8 cellular contexts compared by ENCODE assay signal in genomic region chr9:71806916-71807315, GRCh38. TPM values are rescaled to one million over a fixed set of nuclear protein-coding genes. Genes with fewer than 3 reads are reported as not detected.
A peak's percentile ranks its signal among the peaks of the same experiment; 100 is the strongest.
DNase-seq lines count a peak whose midpoint lies in the region; ATAC-seq and TF ChIP-seq lines count a peak whose summit lies in the region.

No MANE protein-coding gene starts in this region.

- ATAC-seq in GM21390 (IDR thresholded peaks at IDR 0.05; ENCODE audit: unreplicated experiment): peak; percentile 97
- ATAC-seq in esophagus mucosa: peak; percentile 96
- ATAC-seq in natural killer cell treated with Interleukin-12 subunit alpha and Interleukin-12 subunit beta and Interleukin-15 and Interleukin-18, amount 100 ng/mL, for 72 hours: peak; percentile 88 to 89

- TF ChIP-seq POLR2A in transverse colon (IDR thresholded peaks at IDR 0.05): no peak

- H3K36me3 Mint-ChIP-seq in natural killer cell treated with Interleukin-12 subunit alpha and Interleukin-12 subunit beta and Interleukin-15 and Interleukin-18, amount 100 ng/mL, for 72 hours: no peaks in the 10 kb centered on the region

- H3K36me3 ChIP-seq in transverse colon: no peaks in the 10 kb centered on the region

- H3K9me3 ChIP-seq in transverse colon: no peaks in the 10 kb centered on the region

- intact Hi-C loops in transverse colon (cut with DNase I; ENCODE audit: low total_unique reads): loop anchor here (5.0 kb wide), 1 partner anchor 220 kb away; no protein-coding TSS in a partner anchor

- H3K27me3 ChIP-seq in HL-60 (ENCODE audit: insufficient read depth, poor library complexity, severe bottlenecking) (no peaks in the 10 kb centered on the region), transverse colon (no peaks in the 10 kb centered on the region)

- no peak overlapping the region for H3K27ac ChIP-seq in HL-60 (replicated peaks)
- H3K27ac ChIP-seq in transverse colon: no peak overlapping the region

- no peak overlapping the region for H3K4me3 Mint-ChIP-seq in natural killer cell treated with Interleukin-12 subunit alpha and Interleukin-12 subunit beta and Interleukin-15 and Interleukin-18, amount 100 ng/mL, for 72 hours

- H3K9me3 Mint-ChIP-seq in natural killer cell treated with Interleukin-12 subunit alpha and Interleukin-12 subunit beta and Interleukin-15 and Interleukin-18, amount 100 ng/mL, for 72 hours: no peaks in the 10 kb centered on the region

- no peak for TF ChIP-seq EP300 in transverse colon (IDR thresholded peaks at IDR 0.05; ENCODE audit: low read depth)

- H3K4me1 Mint-ChIP-seq in natural killer cell treated with Interleukin-12 subunit alpha and Interleukin-12 subunit beta and Interleukin-15 and Interleukin-18, amount 100 ng/mL, for 72 hours (ENCODE audit: low read depth in 2 of 2): peaks cover 4% of the 10 kb centered on the region in 2 donors

- no peak overlapping the region for H3K27ac Mint-ChIP-seq in natural killer cell treated with Interleukin-12 subunit alpha and Interleukin-12 subunit beta and Interleukin-15 and Interleukin-18, amount 100 ng/mL, for 72 hours

- 14% methylated on average over 1 of the region's 1 CpG; no CpG with 5 or more reads in 1 of the 2 donors for WGBS in transverse colon (ENCODE audit: low coverage in 1 of 2), 2 donors

- H3K27me3 Mint-ChIP-seq in natural killer cell treated with Interleukin-12 subunit alpha and Interleukin-12 subunit beta and Interleukin-15 and Interleukin-18, amount 100 ng/mL, for 72 hours: no peaks in the 10 kb centered on the region

- H3K4me1 ChIP-seq in transverse colon: no peaks in the 10 kb centered on the region

- H3K4me3 ChIP-seq in HL-60 (replicated peaks; ENCODE audit: insufficient read depth, low read length) (no peak overlapping the region), transverse colon (no peak overlapping the region)

- in situ Hi-C loops in transverse colon (cut with MboI; ENCODE audit: low pct_ligation_motif_present in 1 of 4, low pct_unique_long_range_greater_than_20kb in 1 of 4, low sequenced_read_pairs in 3 of 4): loop anchor here (10.0 to 25.0 kb wide), 6 partner anchors 180 to 780 kb away; no protein-coding TSS in a partner anchor

- TF ChIP-seq CTCF in HL-60 (IDR thresholded peaks at IDR 0.05; ENCODE audit: insufficient read depth, low read length) (peak; percentile 98), transverse colon (IDR thresholded peaks at IDR 0.05) (peak; percentile 75 to 87 (median 83))

- DNase-seq in DMS153 treated with DMSO at 0.1 percent for 48 hours (lab: John Stamatoyannopoulos, UW; ENCODE audit: unreplicated experiment) (peak; percentile 84), HL-60 (ENCODE audit: low read depth in 1 of 2, low spot score in 1 of 2) (peak; percentile 33 to 80), NOMO-1 (lab: John Stamatoyannopoulos, UW; ENCODE audit: unreplicated experiment in 2 of 2) (peak; percentile 15 to 66), activated T-cell treated with anti-CD3 and anti-CD28 coated beads for 24 hours (ENCODE audit: low read depth) (peak; percentile 44), transverse colon (peak; percentile 62)
- DNase-seq in natural killer cell treated with Interleukin-12 subunit alpha and Interleukin-12 subunit beta and Interleukin-15 and Interleukin-18, amount 100 ng/mL, for 72 hours (ENCODE audit: low spot score): peak; percentile 77

RNA-seq across cellular contexts. Expression of gene CEMIP2, which starts 38.6 kb away (rescaled TPM):
- total RNA-seq in esophagus mucosa: 10.1 TPM
- 10 to 100 TPM; 39.8 to 63.7 TPM for total RNA-seq in natural killer cell treated with Interleukin-12 subunit alpha and Interleukin-12 subunit beta and Interleukin-15 and Interleukin-18, amount 100 ng/mL, for 72 hours
- total RNA-seq in transverse colon: 100 to 1,000 TPM in 3 of 4 donors, 10 to 100 TPM in 1; 56.3 to 352 (median 236) TPM
